ENCODE assay signal across 16 cellular contexts in genomic region chr2:128195435-128195984, GRCh38.
DNase-seq lines count a peak whose midpoint lies in the region; ATAC-seq and TF ChIP-seq lines count a peak whose summit lies in the region.
"Had no signal": no experiment of that assay in that cellular context is flagged by ENCODE, and none has a peak within 500 bp of the region (broad histone marks: within the 10 kb centered on the region; RNA-seq: fewer than 3 reads in every experiment).

No MANE protein-coding gene starts in this region.

- peak overlapping the region; percentile 90 for H3K4me2 ChIP-seq in BLaER1

- intact Hi-C loops in CD8-positive, alpha-beta T cell (cut with DNase I, micrococcal nuclease) = no loop called here
- intact Hi-C loops in body of pancreas (cut with DNase I) = no loop called here

- H3K27me3 Mint-ChIP-seq in CD8-positive, alpha-beta T cell (ENCODE audit: low read depth) = no peaks in the 10 kb centered on the region
- no peaks in the 10 kb centered on the region for H3K27me3 Mint-ChIP-seq in mesothelial cell of epicardium (ENCODE audit: low read depth)

- no peak for TF ChIP-seq POLR2A in body of pancreas (IDR thresholded peaks at IDR 0.05)

- peaks cover 29% of the 10 kb centered on the region for H3K4me1 Mint-ChIP-seq in CD8-positive, alpha-beta T cell (ENCODE audit: low read depth)
- peaks cover 18% of the 10 kb centered on the region for H3K4me1 Mint-ChIP-seq in mesothelial cell of epicardium

- peaks cover 29% of the 10 kb centered on the region for H3K36me3 Mint-ChIP-seq in CD8-positive, alpha-beta T cell
- peaks cover 20% of the 10 kb centered on the region for H3K36me3 Mint-ChIP-seq in mesothelial cell of epicardium

- H3K27ac Mint-ChIP-seq in CD8-positive, alpha-beta T cell = peak overlapping the region; percentile 49
- peak overlapping the region; percentile 19 for H3K27ac Mint-ChIP-seq in mesothelial cell of epicardium

- H3K4me3 Mint-ChIP-seq in CD8-positive, alpha-beta T cell = no peak overlapping the region
- no peak overlapping the region for H3K4me3 Mint-ChIP-seq in mesothelial cell of epicardium

- 51 to 68% methylated on average over 6 of the region's 6 CpGs for WGBS in body of pancreas, 2 donors

- ATAC-seq in CD8-positive, alpha-beta T cell = no peak
- ATAC-seq in body of pancreas (peak; percentile 18), GM21423 (IDR thresholded peaks at IDR 0.05; ENCODE audit: unreplicated experiment) (no peak)
- ATAC-seq: gastrocnemius medialis had no signal

- H3K27ac ChIP-seq in BLaER1 (peak overlapping the region; percentile 14; the same call in 1 of the 2 replicates), body of pancreas (no peak overlapping the region)
- H3K27ac ChIP-seq in CD8-positive, alpha-beta T cell (ENCODE audit: low read depth, low read length) = no peak overlapping the region
- H3K27ac ChIP-seq: SJCRH30, thyroid gland had no signal

- H3K4me3 ChIP-seq in BLaER1 (no peak overlapping the region), body of pancreas (no peak overlapping the region)
- no peak overlapping the region for H3K4me3 ChIP-seq in CD8-positive, alpha-beta T cell (ENCODE audit: low read depth, low read length)
- H3K4me3 ChIP-seq: gastrocnemius medialis, SJCRH30, thyroid gland had no signal

- peaks cover 62% of the 10 kb centered on the region for H3K4me1 ChIP-seq in BLaER1
- H3K4me1 ChIP-seq in CD8-positive, alpha-beta T cell (ENCODE audit: insufficient read depth, low read length) = peaks cover 14% of the 10 kb centered on the region
- peaks cover 8% of the 10 kb centered on the region for H3K4me1 ChIP-seq in body of pancreas

- POLR2A ChIA-PET in CD8-positive, alpha-beta T cell (lab: Charles Lee) = no interaction called here

- CTCF ChIA-PET in CD8-positive, alpha-beta T cell (lab: Charles Lee) = no interaction called here

- H3K9ac ChIP-seq in BLaER1 = no peak overlapping the region

- H3K36me3 ChIP-seq in BLaER1 = peaks cover 34% of the 10 kb centered on the region
- peaks cover 8% of the 10 kb centered on the region for H3K36me3 ChIP-seq in CD8-positive, alpha-beta T cell (ENCODE audit: insufficient read depth, low read length)
- H3K36me3 ChIP-seq in body of pancreas (replicated peaks in 1 of 2; ENCODE audit: insufficient read depth in 1 of 2, low read depth in 2 of 2) = peaks cover 0 to 4% of the 10 kb centered on the region in 2 donors

- no peaks in the 10 kb centered on the region for H3K27me3 ChIP-seq in BLaER1
- no peaks in the 10 kb centered on the region for H3K27me3 ChIP-seq in CD8-positive, alpha-beta T cell (ENCODE audit: insufficient read depth, low read length)
- H3K27me3 ChIP-seq in body of pancreas = no peaks in the 10 kb centered on the region
- H3K27me3 ChIP-seq: gastrocnemius medialis, SJCRH30, thyroid gland had no signal

- H3K9me3 ChIP-seq in BLaER1 (no peaks in the 10 kb centered on the region), body of pancreas (no peaks in the 10 kb centered on the region)
- no peaks in the 10 kb centered on the region for H3K9me3 ChIP-seq in CD8-positive, alpha-beta T cell (ENCODE audit: low read length)
- H3K9me3 ChIP-seq: gastrocnemius medialis, SJCRH30, thyroid gland had no signal

- H4K20me1 ChIP-seq in BLaER1 = no peaks in the 10 kb centered on the region

- no peak for TF ChIP-seq CTCF in CD8-positive, alpha-beta T cell (IDR thresholded peaks at IDR 0.05)
- TF ChIP-seq CTCF in body of pancreas (IDR thresholded peaks at IDR 0.05) (no peak), mesothelial cell of epicardium (IDR thresholded peaks at IDR 0.05; ENCODE audit: unreplicated experiment) (no peak)

- H3K9me3 Mint-ChIP-seq in CD8-positive, alpha-beta T cell = no peaks in the 10 kb centered on the region
- H3K9me3 Mint-ChIP-seq in mesothelial cell of epicardium = no peaks in the 10 kb centered on the region

- DNase-seq in CD8-positive, alpha-beta T cell = no peak
- DNase-seq in body of pancreas (no peak), mesothelial cell of epicardium (ENCODE audit: low spot score in 2 of 2, unreplicated experiment in 2 of 2) (no peak), NCI-H446 (lab: John Stamatoyannopoulos, UW) (no peak), C1 segment of cervical spinal cord (lab: John Stamatoyannopoulos, UW) (no peak), NCI-H1417 (lab: John Stamatoyannopoulos, UW) (no peak)
- DNase-seq: activated CD4-positive, alpha-beta T cell treated with anti-CD3 and anti-CD28 coated beads, Interleukin-2, amount 50 U/mL, for 48 hours; AML-193; gastrocnemius medialis; NCI-H2081 treated with DMSO at 0.1 percent for 48 hours; occipital lobe; SJCRH30; stimulated activated CD4-positive, alpha-beta T cell treated with anti-CD3 and anti-CD28 coated beads, Interleukin-2, amount 100 ng/mL, for 48 hours; thyroid gland had no signal
